In genomic region chr12:6723607-6724408, GRCh38 we compare ENCODE assay signal across 1 cellular context.
A peak's percentile ranks its signal among the peaks of the same experiment; 100 is the strongest.
TF ChIP-seq lines count a peak whose summit lies in the region.

TSS of gene COPS7A (plus strand) at chr12:6724046. CDS start at chr12:6724657, 611 bp downstream.

TF ChIP-seq in HepG2, 621 proteins besides CTCF, POLR2A, EP300 and RAD21 (continued from another document and continues in another):
- TF ChIP-seq, protein P1, sequence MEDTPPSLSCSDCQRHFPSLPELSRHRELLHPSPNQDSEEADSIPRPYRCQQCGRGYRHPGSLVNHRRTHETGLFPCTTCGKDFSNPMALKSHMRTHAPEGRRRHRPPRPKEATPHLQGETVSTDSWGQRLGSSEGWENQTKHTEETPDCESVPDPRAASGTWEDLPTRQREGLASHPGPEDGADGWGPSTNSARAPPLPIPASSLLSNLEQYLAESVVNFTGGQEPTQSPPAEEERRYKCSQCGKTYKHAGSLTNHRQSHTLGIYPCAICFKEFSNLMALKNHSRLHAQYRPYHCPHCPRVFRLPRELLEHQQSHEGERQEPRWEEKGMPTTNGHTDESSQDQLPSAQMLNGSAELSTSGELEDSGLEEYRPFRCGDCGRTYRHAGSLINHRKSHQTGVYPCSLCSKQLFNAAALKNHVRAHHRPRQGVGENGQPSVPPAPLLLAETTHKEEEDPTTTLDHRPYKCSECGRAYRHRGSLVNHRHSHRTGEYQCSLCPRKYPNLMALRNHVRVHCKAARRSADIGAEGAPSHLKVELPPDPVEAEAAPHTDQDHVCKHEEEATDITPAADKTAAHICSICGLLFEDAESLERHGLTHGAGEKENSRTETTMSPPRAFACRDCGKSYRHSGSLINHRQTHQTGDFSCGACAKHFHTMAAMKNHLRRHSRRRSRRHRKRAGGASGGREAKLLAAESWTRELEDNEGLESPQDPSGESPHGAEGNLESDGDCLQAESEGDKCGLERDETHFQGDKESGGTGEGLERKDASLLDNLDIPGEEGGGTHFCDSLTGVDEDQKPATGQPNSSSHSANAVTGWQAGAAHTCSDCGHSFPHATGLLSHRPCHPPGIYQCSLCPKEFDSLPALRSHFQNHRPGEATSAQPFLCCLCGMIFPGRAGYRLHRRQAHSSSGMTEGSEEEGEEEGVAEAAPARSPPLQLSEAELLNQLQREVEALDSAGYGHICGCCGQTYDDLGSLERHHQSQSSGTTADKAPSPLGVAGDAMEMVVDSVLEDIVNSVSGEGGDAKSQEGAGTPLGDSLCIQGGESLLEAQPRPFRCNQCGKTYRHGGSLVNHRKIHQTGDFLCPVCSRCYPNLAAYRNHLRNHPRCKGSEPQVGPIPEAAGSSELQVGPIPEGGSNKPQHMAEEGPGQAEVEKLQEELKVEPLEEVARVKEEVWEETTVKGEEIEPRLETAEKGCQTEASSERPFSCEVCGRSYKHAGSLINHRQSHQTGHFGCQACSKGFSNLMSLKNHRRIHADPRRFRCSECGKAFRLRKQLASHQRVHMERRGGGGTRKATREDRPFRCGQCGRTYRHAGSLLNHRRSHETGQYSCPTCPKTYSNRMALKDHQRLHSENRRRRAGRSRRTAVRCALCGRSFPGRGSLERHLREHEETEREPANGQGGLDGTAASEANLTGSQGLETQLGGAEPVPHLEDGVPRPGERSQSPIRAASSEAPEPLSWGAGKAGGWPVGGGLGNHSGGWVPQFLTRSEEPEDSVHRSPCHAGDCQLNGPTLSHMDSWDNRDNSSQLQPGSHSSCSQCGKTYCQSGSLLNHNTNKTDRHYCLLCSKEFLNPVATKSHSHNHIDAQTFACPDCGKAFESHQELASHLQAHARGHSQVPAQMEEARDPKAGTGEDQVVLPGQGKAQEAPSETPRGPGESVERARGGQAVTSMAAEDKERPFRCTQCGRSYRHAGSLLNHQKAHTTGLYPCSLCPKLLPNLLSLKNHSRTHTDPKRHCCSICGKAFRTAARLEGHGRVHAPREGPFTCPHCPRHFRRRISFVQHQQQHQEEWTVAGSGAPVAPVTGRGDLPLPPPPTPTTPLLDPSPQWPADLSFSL (CRISPR knock-in tag; IDR thresholded peaks at IDR 0.05) = no peak
- TF ChIP-seq MLLT10 (CRISPR knock-in tag; IDR thresholded peaks at IDR 0.05) (no peak), THRA (CRISPR knock-in tag; IDR thresholded peaks at IDR 0.05; ENCODE audit: borderline replicate concordance) (peak; percentile 69; the same call in 1 of the 2 replicates), JUND (CRISPR knock-in tag; IDR thresholded peaks at IDR 0.05) (no peak), KLF11 (CRISPR knock-in tag; IDR thresholded peaks at IDR 0.05) (peak; percentile 88; the same call in 1 of the 2 replicates), IRF2 (CRISPR knock-in tag; IDR thresholded peaks at IDR 0.05) (peak; percentile 72), ATAD3A (CRISPR knock-in tag; IDR thresholded peaks at IDR 0.05) (no peak), THYN1 (CRISPR knock-in tag; IDR thresholded peaks at IDR 0.05; ENCODE audit: borderline replicate concordance, low read depth) (no peak), ZNF567 (CRISPR knock-in tag; IDR thresholded peaks at IDR 0.05; ENCODE audit: borderline replicate concordance) (0 out of 2 replicates have a peak, but pooled peaks have one; percentile 55), RXRB (CRISPR knock-in tag; IDR thresholded peaks at IDR 0.05; ENCODE audit: borderline replicate concordance) (peak; percentile 75), ZNF639 (CRISPR knock-in tag; conservative IDR thresholded peaks at IDR 0.05) (peak; percentile 95), ZNF18 (CRISPR knock-in tag; IDR thresholded peaks at IDR 0.05; ENCODE audit: insufficient replicate concordance) (peak; percentile 93), ZNF20 (CRISPR knock-in tag; IDR thresholded peaks at IDR 0.05) (no peak), AGO1 (IDR thresholded peaks at IDR 0.05; ENCODE audit: low read depth, low read length, poor library complexity, severe bottlenecking) (peak; percentile 56), ZNF441 (CRISPR knock-in tag; IDR thresholded peaks at IDR 0.05; ENCODE audit: borderline replicate concordance) (peak; percentile 62; the same call in 1 of the 2 replicates), CHD2 (IDR thresholded peaks at IDR 0.05; ENCODE audit: low read depth, low read length) (no peak; the same call in 1 of the 2 replicates), DPF2 (CRISPR knock-in tag; IDR thresholded peaks at IDR 0.05; ENCODE audit: borderline replicate concordance, low read depth) (no peak), MAFF (IDR thresholded peaks at IDR 0.05; ENCODE audit: low read depth, low read length) (no peak), HOXA9 (CRISPR knock-in tag; IDR thresholded peaks at IDR 0.05; ENCODE audit: borderline replicate concordance) (no peak), SIN3B (IDR thresholded peaks at IDR 0.05; ENCODE audit: low read length) (no peak), ZNF709 (CRISPR knock-in tag; IDR thresholded peaks at IDR 0.05) (peak; percentile 81), HMG20B (CRISPR knock-in tag; conservative IDR thresholded peaks at IDR 0.05) (no peak; the same call in 1 of the 2 replicates), NR2F1 (CRISPR knock-in tag; IDR thresholded peaks at IDR 0.05) (0 out of 4 replicates have a peak, but pooled peaks of 1 of the 2 experiments have one; percentile 42), GTF2F1 (IDR thresholded peaks at IDR 0.05; ENCODE audit: low read length) (0 out of 2 replicates have a peak, but pooled peaks have one; percentile 19), ZNF124 (CRISPR knock-in tag; IDR thresholded peaks at IDR 0.05) (peak; percentile 85; the same call in 1 of the 2 replicates), KDM3A (CRISPR knock-in tag; IDR thresholded peaks at IDR 0.05; ENCODE audit: low read depth) (peak; percentile 85; the same call in 1 of the 2 replicates), POLR2G (IDR thresholded peaks at IDR 0.05; ENCODE audit: low read depth, low read length) (peak; percentile 72), ZNF207 (IDR thresholded peaks at IDR 0.05; ENCODE audit: borderline replicate concordance) (no peak), SUZ12 (IDR thresholded peaks at IDR 0.05; ENCODE audit: low read depth, low read length) (no peak)
- TF ChIP-seq, protein P2, sequence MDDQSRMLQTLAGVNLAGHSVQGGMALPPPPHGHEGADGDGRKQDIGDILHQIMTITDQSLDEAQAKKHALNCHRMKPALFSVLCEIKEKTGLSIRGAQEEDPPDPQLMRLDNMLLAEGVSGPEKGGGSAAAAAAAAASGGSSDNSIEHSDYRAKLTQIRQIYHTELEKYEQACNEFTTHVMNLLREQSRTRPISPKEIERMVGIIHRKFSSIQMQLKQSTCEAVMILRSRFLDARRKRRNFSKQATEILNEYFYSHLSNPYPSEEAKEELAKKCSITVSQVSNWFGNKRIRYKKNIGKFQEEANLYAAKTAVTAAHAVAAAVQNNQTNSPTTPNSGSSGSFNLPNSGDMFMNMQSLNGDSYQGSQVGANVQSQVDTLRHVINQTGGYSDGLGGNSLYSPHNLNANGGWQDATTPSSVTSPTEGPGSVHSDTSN (CRISPR knock-in tag; IDR thresholded peaks at IDR 0.05; ENCODE audit: borderline replicate concordance) = peak; percentile 36; the same call in 1 of the 2 replicates
- TF ChIP-seq, protein P3, sequence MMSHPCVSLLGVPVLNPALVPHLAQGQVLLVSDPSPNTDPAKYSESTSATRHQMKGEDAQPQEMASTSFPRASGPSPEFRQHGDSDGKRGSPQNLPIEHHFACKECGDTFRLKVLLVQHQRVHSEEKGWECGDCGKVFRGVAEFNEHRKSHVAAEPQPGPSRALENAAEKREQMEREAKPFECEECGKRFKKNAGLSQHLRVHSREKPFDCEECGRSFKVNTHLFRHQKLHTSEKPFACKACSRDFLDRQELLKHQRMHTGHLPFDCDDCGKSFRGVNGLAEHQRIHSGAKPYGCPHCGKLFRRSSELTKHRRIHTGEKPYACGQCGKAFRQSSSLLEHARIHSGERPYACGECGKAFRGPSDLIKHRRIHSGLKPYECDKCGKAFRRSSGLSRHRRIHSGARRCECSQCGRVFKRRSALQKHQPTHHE (CRISPR knock-in tag; IDR thresholded peaks at IDR 0.05; ENCODE audit: borderline replicate concordance) = peak; percentile 84; the same call in 1 of the 2 replicates
- TF ChIP-seq, protein P4, sequence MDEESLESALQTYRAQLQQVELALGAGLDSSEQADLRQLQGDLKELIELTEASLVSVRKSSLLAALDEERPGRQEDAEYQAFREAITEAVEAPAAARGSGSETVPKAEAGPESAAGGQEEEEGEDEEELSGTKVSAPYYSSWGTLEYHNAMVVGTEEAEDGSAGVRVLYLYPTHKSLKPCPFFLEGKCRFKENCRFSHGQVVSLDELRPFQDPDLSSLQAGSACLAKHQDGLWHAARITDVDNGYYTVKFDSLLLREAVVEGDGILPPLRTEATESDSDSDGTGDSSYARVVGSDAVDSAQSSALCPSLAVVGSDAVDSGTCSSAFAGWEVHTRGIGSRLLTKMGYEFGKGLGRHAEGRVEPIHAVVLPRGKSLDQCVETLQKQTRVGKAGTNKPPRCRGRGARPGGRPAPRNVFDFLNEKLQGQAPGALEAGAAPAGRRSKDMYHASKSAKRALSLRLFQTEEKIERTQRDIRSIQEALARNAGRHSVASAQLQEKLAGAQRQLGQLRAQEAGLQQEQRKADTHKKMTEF (CRISPR knock-in tag; IDR thresholded peaks at IDR 0.05) = peak; percentile 95
- TF ChIP-seq, protein P5, sequence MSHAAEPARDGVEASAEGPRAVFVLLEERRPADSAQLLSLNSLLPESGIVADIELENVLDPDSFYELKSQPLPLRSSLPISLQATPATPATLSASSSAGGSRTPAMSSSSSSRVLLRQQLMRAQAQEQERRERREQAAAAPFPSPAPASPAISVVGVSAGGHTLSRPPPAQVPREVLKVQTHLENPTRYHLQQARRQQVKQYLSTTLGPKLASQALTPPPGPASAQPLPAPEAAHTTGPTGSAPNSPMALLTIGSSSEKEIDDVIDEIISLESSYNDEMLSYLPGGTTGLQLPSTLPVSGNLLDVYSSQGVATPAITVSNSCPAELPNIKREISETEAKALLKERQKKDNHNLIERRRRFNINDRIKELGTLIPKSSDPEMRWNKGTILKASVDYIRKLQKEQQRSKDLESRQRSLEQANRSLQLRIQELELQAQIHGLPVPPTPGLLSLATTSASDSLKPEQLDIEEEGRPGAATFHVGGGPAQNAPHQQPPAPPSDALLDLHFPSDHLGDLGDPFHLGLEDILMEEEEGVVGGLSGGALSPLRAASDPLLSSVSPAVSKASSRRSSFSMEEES (CRISPR knock-in tag; IDR thresholded peaks at IDR 0.05) = peak; percentile 94
- TF ChIP-seq, protein P6, sequence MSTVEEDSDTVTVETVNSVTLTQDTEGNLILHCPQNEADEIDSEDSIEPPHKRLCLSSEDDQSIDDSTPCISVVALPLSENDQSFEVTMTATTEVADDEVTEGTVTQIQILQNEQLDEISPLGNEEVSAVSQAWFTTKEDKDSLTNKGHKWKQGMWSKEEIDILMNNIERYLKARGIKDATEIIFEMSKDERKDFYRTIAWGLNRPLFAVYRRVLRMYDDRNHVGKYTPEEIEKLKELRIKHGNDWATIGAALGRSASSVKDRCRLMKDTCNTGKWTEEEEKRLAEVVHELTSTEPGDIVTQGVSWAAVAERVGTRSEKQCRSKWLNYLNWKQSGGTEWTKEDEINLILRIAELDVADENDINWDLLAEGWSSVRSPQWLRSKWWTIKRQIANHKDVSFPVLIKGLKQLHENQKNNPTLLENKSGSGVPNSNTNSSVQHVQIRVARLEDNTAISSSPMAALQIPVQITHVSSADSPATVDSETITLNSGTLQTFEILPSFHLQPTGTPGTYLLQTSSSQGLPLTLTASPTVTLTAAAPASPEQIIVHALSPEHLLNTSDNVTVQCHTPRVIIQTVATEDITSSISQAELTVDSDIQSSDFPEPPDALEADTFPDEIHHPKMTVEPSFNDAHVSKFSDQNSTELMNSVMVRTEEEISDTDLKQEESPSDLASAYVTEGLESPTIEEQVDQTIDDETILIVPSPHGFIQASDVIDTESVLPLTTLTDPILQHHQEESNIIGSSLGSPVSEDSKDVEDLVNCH (CRISPR knock-in tag; IDR thresholded peaks at IDR 0.05) = no peak
- TF ChIP-seq, protein P7, sequence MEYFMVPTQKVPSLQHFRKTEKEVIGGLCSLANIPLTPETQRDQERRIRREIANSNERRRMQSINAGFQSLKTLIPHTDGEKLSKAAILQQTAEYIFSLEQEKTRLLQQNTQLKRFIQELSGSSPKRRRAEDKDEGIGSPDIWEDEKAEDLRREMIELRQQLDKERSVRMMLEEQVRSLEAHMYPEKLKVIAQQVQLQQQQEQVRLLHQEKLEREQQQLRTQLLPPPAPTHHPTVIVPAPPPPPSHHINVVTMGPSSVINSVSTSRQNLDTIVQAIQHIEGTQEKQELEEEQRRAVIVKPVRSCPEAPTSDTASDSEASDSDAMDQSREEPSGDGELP (IDR thresholded peaks at IDR 0.05; ENCODE audit: borderline replicate concordance, low read depth) = peak; percentile 100
- TF ChIP-seq, protein P8, sequence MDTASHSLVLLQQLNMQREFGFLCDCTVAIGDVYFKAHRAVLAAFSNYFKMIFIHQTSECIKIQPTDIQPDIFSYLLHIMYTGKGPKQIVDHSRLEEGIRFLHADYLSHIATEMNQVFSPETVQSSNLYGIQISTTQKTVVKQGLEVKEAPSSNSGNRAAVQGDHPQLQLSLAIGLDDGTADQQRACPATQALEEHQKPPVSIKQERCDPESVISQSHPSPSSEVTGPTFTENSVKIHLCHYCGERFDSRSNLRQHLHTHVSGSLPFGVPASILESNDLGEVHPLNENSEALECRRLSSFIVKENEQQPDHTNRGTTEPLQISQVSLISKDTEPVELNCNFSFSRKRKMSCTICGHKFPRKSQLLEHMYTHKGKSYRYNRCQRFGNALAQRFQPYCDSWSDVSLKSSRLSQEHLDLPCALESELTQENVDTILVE (CRISPR knock-in tag; IDR thresholded peaks at IDR 0.05) = peak; percentile 99
